ENCODE assay signal across 20 cellular contexts in genomic region chr15:40938530-40938870, GRCh38. TPM values are rescaled to one million over a fixed set of nuclear protein-coding genes. Genes with fewer than 3 reads are reported as not detected.
"Had no signal": no experiment of that assay in that cellular context is flagged by ENCODE, and none has a peak within 500 bp of the region (broad histone marks: within the 10 kb centered on the region; RNA-seq: fewer than 3 reads in every experiment).

No MANE protein-coding gene starts in this region.

- H3K27ac Mint-ChIP-seq: activated CD4-positive, alpha-beta T cell treated with anti-CD3 and anti-CD28 coated beads, Interleukin-2, amount 10 ng/mL, durations not matched to agents 7 days and 5 days; activated naive CD8-positive, alpha-beta T cell treated with anti-CD3 and anti-CD28 coated beads for 36 hours; activated T-helper 1 cell treated with anti-CD3 and anti-CD28 coated beads, Interleukin-12 subunit alpha, Interleukin-12 subunit beta, Interleukin-2, Interleukin-4 antibody, amounts not matched to agents 30 ng/mL and 10 ng/mL and 1 ng/mL, durations not matched to agents 14 hours and 24 hours and 36 hours had no signal

- H3K9me3 Mint-ChIP-seq: activated CD4-positive, alpha-beta T cell treated with anti-CD3 and anti-CD28 coated beads, Interleukin-2, amount 10 ng/mL, durations not matched to agents 7 days and 5 days; activated naive CD8-positive, alpha-beta T cell treated with anti-CD3 and anti-CD28 coated beads for 36 hours; activated T-helper 1 cell treated with anti-CD3 and anti-CD28 coated beads, Interleukin-12 subunit alpha, Interleukin-12 subunit beta, Interleukin-2, Interleukin-4 antibody, amounts not matched to agents 30 ng/mL and 10 ng/mL and 1 ng/mL, durations not matched to agents 14 hours and 24 hours and 36 hours; naive thymus-derived CD8-positive, alpha-beta T cell had no signal

- H3K36me3 ChIP-seq: neutrophil had no signal

- H3K27ac ChIP-seq: body of pancreas, colonic mucosa, foreskin keratinocyte, neutrophil, skin epidermis had no signal

- H3K36me3 Mint-ChIP-seq: activated naive CD8-positive, alpha-beta T cell treated with anti-CD3 and anti-CD28 coated beads for 36 hours; naive thymus-derived CD8-positive, alpha-beta T cell had no signal

- ATAC-seq: body of pancreas; stimulated activated naive CD8-positive, alpha-beta T cell treated with anti-CD3 and anti-CD28 coated beads, Interleukin-15, Interleukin-2, amounts not matched to agents 100 U/mL and 50 U/mL, for 24 hours had no signal

- H3K4me3 Mint-ChIP-seq: activated CD4-positive, alpha-beta T cell treated with anti-CD3 and anti-CD28 coated beads, Interleukin-2, amount 10 ng/mL, durations not matched to agents 7 days and 5 days; activated naive CD8-positive, alpha-beta T cell treated with anti-CD3 and anti-CD28 coated beads for 36 hours; activated T-helper 1 cell treated with anti-CD3 and anti-CD28 coated beads, Interleukin-12 subunit alpha, Interleukin-12 subunit beta, Interleukin-2, Interleukin-4 antibody, amounts not matched to agents 30 ng/mL and 10 ng/mL and 1 ng/mL, durations not matched to agents 14 hours and 24 hours and 36 hours; naive thymus-derived CD8-positive, alpha-beta T cell had no signal

- H3K4me1 ChIP-seq: colonic mucosa, foreskin keratinocyte had no signal

- H3K27me3 Mint-ChIP-seq: activated naive CD8-positive, alpha-beta T cell treated with anti-CD3 and anti-CD28 coated beads for 36 hours had no signal

- DNase-seq: activated CD4-positive, CD25-positive, alpha-beta regulatory T cell; activated CD8-positive, alpha-beta memory T cell treated with anti-CD3 and anti-CD28 coated beads for 24 hours; activated naive CD8-positive, alpha-beta T cell treated with anti-CD3 and anti-CD28 coated beads for 36 hours; body of pancreas; central memory CD4-positive, alpha-beta T cell; colonic mucosa; effector CD4-positive, alpha-beta T cell; foreskin keratinocyte; mucosa of descending colon; retina; stimulated activated CD4-positive, alpha-beta T cell treated with anti-CD3 and anti-CD28 coated beads, Interleukin-4, amount 100 ng/mL, for 4 hours; stimulated activated CD8-positive, alpha-beta memory T cell treated with anti-CD3 and anti-CD28 coated beads, Interleukin-4, amount 100 ng/mL, for 48 hours; stimulated activated naive CD8-positive, alpha-beta T cell treated with anti-CD3 and anti-CD28 coated beads, Interleukin-15, Interleukin-2, amounts not matched to agents 100 U/mL and 50 U/mL, for 24 hours; T-helper 2 cell had no signal

- H3K4me3 ChIP-seq: body of pancreas, colonic mucosa, mucosa of descending colon, skin epidermis had no signal

- H3K9me3 ChIP-seq: body of pancreas, colonic mucosa, mucosa of descending colon, neutrophil had no signal

- H3K27me3 ChIP-seq: body of pancreas, colonic mucosa had no signal

RNA-seq across cellular contexts. Expression of gene DLL4, which starts 9.4 kb away (rescaled TPM):
- total RNA-seq: activated CD4-positive, alpha-beta T cell treated with anti-CD3 and anti-CD28 coated beads, Interleukin-2, amount 10 ng/mL, durations not matched to agents 7 days and 5 days; activated naive CD8-positive, alpha-beta T cell treated with anti-CD3 and anti-CD28 coated beads for 36 hours; foreskin keratinocyte had no signal
- polyA plus RNA-seq: foreskin keratinocyte; mammary epithelial cell; naive thymus-derived CD8-positive, alpha-beta T cell had no signal

RNA-seq across cellular contexts. Expression of gene CHAC1, which starts 14.8 kb away (rescaled TPM):
- polyA plus RNA-seq: naive thymus-derived CD8-positive, alpha-beta T cell had no signal
